ENCODE assay signal across 1 cellular context in the genomic region with DNA sequence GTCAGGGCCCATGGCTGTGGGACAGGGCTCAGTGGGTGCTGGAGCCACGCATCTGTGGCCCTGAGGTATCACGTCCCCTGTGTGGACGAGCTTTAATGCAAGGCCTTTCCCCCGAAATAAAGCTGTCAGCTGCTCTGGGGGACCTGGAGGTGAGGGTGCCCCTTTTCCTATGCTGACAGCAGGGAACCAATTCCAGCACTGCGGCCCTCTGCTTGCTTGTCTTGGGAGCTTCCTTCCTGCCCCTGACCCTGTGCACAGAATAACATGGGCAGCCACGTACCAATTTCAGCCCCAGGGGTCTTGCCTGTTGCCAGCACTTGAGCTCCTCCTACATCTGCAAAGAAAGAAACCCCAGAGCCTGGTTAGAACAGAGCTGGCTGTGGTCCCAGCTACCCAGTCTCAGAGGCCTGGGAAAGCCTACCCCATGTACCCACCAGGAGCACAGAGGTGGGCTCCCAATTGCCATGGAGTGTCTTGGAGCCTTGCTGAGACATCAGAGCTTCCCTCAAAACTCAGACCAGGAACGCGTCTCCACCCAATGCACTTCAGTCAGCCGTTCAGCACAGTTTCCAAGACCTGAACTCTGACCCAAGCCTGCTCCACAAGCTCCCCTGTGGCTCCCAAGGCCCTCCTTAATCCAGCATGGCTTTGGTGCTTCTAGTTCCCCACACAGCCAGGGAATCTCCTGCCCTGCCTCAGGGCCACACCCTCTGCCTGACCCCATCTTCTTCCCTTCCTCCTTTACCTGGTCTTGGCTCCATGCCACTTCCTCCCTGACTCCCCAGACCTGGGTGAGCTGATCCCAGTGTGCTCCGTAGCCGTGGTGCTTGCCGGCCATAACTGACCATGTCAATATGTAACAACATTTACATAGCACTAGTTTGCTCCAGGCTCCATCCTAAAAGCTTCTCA.
TF ChIP-seq lines count a peak whose summit lies in the region.

No MANE protein-coding gene starts in this region.

TF ChIP-seq in H1, 55 proteins besides CTCF, POLR2A, EP300 and RAD21:
- no peak for TF ChIP-seq EZH2 (IDR thresholded peaks at IDR 0.05; ENCODE audit: low read depth, low read length, severe bottlenecking)
- no peak for TF ChIP-seq RNF2 (IDR thresholded peaks at IDR 0.05; ENCODE audit: borderline replicate concordance, low read depth, low read length, missing control alignments, poor library complexity, severe bottlenecking)
- no peak for TF ChIP-seq KDM4A (IDR thresholded peaks at IDR 0.05; ENCODE audit: low read depth, low read length, severe bottlenecking)
